Comparison of ENCODE assay signal across 18 cellular contexts in the genomic region with DNA sequence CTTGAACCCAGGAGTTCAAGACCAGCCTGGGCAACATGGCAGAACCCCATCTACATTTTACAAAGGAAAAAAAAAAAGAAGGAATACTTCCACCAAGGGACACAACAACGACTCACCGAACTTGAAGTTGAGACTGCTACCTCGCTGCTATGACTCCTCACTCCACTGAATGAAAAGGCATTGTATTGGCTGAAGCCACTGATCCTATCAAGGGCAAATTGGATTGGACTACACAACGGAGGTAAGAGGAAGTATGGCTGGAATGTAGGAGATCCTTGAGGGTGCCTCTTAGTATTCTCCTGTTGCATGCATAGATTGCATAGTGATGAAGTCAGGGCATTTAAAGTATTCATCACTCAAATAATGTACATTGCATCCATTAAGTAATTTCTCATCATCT.
"Had no signal": no experiment of that assay in that cellular context is flagged by ENCODE, and none has a peak within 500 bp of the region (broad histone marks: within the 10 kb centered on the region; RNA-seq: fewer than 3 reads in every experiment).

No MANE protein-coding gene starts in this region.

- H3K9me3 ChIP-seq: body of pancreas, esophagus squamous epithelium, left ventricle myocardium inferior, neutrophil, thyroid gland had no signal

- H3K27me3 ChIP-seq: body of pancreas, esophagus squamous epithelium, heart right ventricle, neutrophil, thyroid gland had no signal

- H3K4me1 ChIP-seq: body of pancreas, esophagus squamous epithelium, heart right ventricle, left ventricle myocardium inferior, parathyroid adenoma, thyroid gland had no signal

- H3K36me3 ChIP-seq: neutrophil, thyroid gland had no signal

- H3K27ac ChIP-seq: body of pancreas, esophagus squamous epithelium, heart right ventricle, left ventricle myocardium inferior, neutrophil, parathyroid adenoma, thyroid gland had no signal

- H3K4me3 ChIP-seq: body of pancreas, esophagus squamous epithelium, heart right ventricle, left ventricle myocardium inferior, thyroid gland had no signal

- DNase-seq: activated CD4-positive, alpha-beta T cell treated with anti-CD3 and anti-CD28 coated beads for 4 hours; activated CD8-positive, alpha-beta T cell treated with anti-CD3 and anti-CD28 coated beads for 36 hours; activated effector memory CD4-positive, alpha-beta T cell treated with Interleukin-2 at 50 U/mL for 16 hours; activated naive CD4-positive, alpha-beta T cell treated with anti-CD3 and anti-CD28 coated beads, Interleukin-2, amount 50 U/mL, for 16 hours; activated T-cell treated with anti-CD3 and anti-CD28 coated beads, Interleukin-2, amount 50 U/mL, for 4 hours; body of pancreas; cortex of kidney; effector CD8-positive, alpha-beta T cell; esophagus squamous epithelium; heart right ventricle; kidney; left ventricle myocardium inferior; natural killer cell; retina; T-helper 17 cell; thyroid gland had no signal
